In the genomic region with DNA sequence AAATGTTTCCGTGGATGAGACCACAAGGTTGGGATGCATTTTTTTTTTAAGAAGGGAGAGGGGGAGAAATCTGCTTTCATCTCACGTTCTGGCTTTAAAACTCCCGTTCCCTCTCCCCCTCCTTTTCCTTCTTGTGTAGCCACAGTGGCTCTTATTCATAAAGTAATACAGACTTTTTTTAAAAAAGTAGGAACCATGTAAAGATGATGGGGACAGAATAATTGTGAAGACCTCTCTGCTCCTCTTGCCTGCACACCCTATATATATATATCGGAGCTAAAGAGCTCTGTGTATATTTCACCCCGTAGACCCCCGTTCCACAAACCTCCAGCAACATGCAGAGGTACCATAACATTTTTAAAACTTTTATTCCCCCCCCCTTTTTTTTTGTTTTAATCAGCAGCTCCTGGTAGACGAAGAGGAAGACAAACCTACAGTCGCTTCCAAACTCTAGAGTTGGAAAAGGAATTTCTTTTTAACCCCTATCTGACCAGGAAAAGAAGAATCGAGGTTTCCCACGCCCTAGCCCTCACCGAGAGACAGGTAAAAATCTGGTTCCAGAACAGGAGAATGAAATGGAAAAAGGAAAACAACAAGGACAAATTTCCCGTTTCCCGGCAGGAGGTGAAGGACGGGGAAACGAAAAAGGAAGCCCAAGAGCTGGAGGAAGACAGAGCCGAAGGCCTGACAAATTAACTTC, we compare ENCODE assay signal across 8 cellular contexts. TPM values are rescaled to one million over a fixed set of nuclear protein-coding genes. Genes with fewer than 3 reads are reported as not detected.
DNase-seq lines count a peak whose midpoint lies in the region; ATAC-seq and TF ChIP-seq lines count a peak whose summit lies in the region.
"Had no signal": no experiment of that assay in that cellular context is flagged by ENCODE, and none has a peak within 500 bp of the region (broad histone marks: within the 10 kb centered on the region; RNA-seq: fewer than 3 reads in every experiment).

No MANE protein-coding gene starts in this region.

- H3F3A ChIP-seq in GM23338 (replicated peaks; ENCODE audit: low read depth) (peaks cover 65% of the 10 kb centered on the region), smooth muscle cell (ENCODE audit: low read depth) (no peaks in the 10 kb centered on the region)

- H3K27me3 ChIP-seq in GM23338 (ENCODE audit: insufficient read depth) (peaks cover 100% of the 10 kb centered on the region), smooth muscle cell (ENCODE audit: low read depth) (peaks cover 98% of the 10 kb centered on the region)

- TF ChIP-seq CTCF in GM23338 (conservative IDR thresholded peaks at IDR 0.05; ENCODE audit: low read depth in 2 of 2), result no peak
- no peak for TF ChIP-seq CTCF in glutamatergic neuron (IDR thresholded peaks at IDR 0.05; ENCODE audit: partially characterized antibody, unreplicated experiment)
- TF ChIP-seq CTCF in smooth muscle cell (IDR thresholded peaks at IDR 0.05; ENCODE audit: borderline replicate concordance, insufficient read depth, poor library complexity, severe bottlenecking), result no peak

- H3K27ac ChIP-seq in GM23338 (ENCODE audit: low read depth), result no peak overlapping the region
- H3K27ac ChIP-seq in smooth muscle cell (ENCODE audit: low read depth), result no peak overlapping the region

- DNase-seq in GM23338 (ENCODE audit: low spot score) (no peak), T-cell (no peak), glutamatergic neuron (no peak), smooth muscle cell (lab: John Stamatoyannopoulos, UW; ENCODE audit: unreplicated experiment) (no peak), globus pallidus (ENCODE audit: low spot score) (no peak), NCI-H1105 (lab: John Stamatoyannopoulos, UW) (no peak)
- DNase-seq: NCI-H510A treated with DMSO at 0.1 percent for 48 hours had no signal

- ATAC-seq in GM23338 (no peak), T-cell (replicated peaks in 1 of 4) (no peak), HG02970 (IDR thresholded peaks at IDR 0.05; ENCODE audit: low FRiP score, unreplicated experiment) (no peak)

- H3K4me1 Mint-ChIP-seq in GM23338, result peaks cover 33% of the 10 kb centered on the region
- H3K4me1 Mint-ChIP-seq in T-cell, result peaks cover 29 to 53% (median 45%) of the 10 kb centered on the region in 3 donors
- peaks cover 7% of the 10 kb centered on the region for H3K4me1 Mint-ChIP-seq in glutamatergic neuron (ENCODE audit: low read depth, unreplicated experiment)

- H3K36me3 ChIP-seq in GM23338 (ENCODE audit: insufficient read depth) (no peaks in the 10 kb centered on the region), smooth muscle cell (ENCODE audit: low read depth) (no peaks in the 10 kb centered on the region)

- peak overlapping the region; percentile 59; the same call in 1 of the 3 replicates for H3K4me3 Mint-ChIP-seq in GM23338
- peak overlapping the region; percentile 58 to 77 (median 66) for H3K4me3 Mint-ChIP-seq in T-cell
- H3K4me3 Mint-ChIP-seq in glutamatergic neuron (ENCODE audit: unreplicated experiment), result peak overlapping the region; percentile 82

- H3K4me1 ChIP-seq in GM23338 (ENCODE audit: insufficient read depth), result peaks cover 35% of the 10 kb centered on the region
- H3K4me1 ChIP-seq in smooth muscle cell (ENCODE audit: low read depth), result peaks cover 7% of the 10 kb centered on the region

- peaks cover 96% of the 10 kb centered on the region for H3K27me3 Mint-ChIP-seq in GM23338 (ENCODE audit: insufficient read depth, low read depth, poor library complexity)
- H3K27me3 Mint-ChIP-seq in T-cell, result peaks cover 81 to 85% of the 10 kb centered on the region in 2 donors
- peaks cover 58% of the 10 kb centered on the region for H3K27me3 Mint-ChIP-seq in glutamatergic neuron (ENCODE audit: unreplicated experiment)

- peaks cover 5% of the 10 kb centered on the region; the same call in 1 of the 3 replicates for H3K9me3 Mint-ChIP-seq in GM23338
- no peaks in the 10 kb centered on the region for H3K9me3 Mint-ChIP-seq in T-cell
- H3K9me3 Mint-ChIP-seq in glutamatergic neuron (ENCODE audit: unreplicated experiment), result peaks cover 25% of the 10 kb centered on the region

- H3K9me2 ChIP-seq in GM23338 (ENCODE audit: insufficient read depth), result no peaks in the 10 kb centered on the region

- 29% methylated on average over 16 of the region's 16 CpGs for WGBS in smooth muscle cell (ENCODE audit: low lambda C conversion rate)

- H3K79me2 ChIP-seq in GM23338 (replicated peaks; ENCODE audit: insufficient read depth), result no peaks in the 10 kb centered on the region
- H3K79me2 ChIP-seq in smooth muscle cell (ENCODE audit: low read depth), result no peaks in the 10 kb centered on the region

- H3K4me3 ChIP-seq in GM23338 (peak overlapping the region; percentile 47; the same call in 1 of the 2 replicates), smooth muscle cell (peak overlapping the region; percentile 54)

- H3K27ac Mint-ChIP-seq in GM23338 (no peak overlapping the region), T-cell (peak overlapping the region in 1 of 2 donors; percentile 71), glutamatergic neuron (ENCODE audit: unreplicated experiment) (no peak overlapping the region)

- no peaks in the 10 kb centered on the region; the same call in 2 of the 3 replicates for H3K36me3 Mint-ChIP-seq in GM23338 (ENCODE audit: low read depth)
- H3K36me3 Mint-ChIP-seq in T-cell, result no peaks in the 10 kb centered on the region
- H3K36me3 Mint-ChIP-seq in glutamatergic neuron (ENCODE audit: unreplicated experiment), result no peaks in the 10 kb centered on the region

- H3K9me3 ChIP-seq in smooth muscle cell (replicated peaks; ENCODE audit: low read depth), result no peaks in the 10 kb centered on the region

- H3K4me2 ChIP-seq in GM23338 (peak overlapping the region; percentile 67; the same call in 1 of the 2 replicates), smooth muscle cell (peak overlapping the region; percentile 87)

- H2AFZ ChIP-seq in GM23338 (no peak overlapping the region), smooth muscle cell (ENCODE audit: low read depth) (no peak overlapping the region)

- no peak overlapping the region for H3K9ac ChIP-seq in smooth muscle cell (ENCODE audit: low read depth)

- H4K20me1 ChIP-seq in GM23338 (replicated peaks; ENCODE audit: insufficient read depth) (peaks cover 57% of the 10 kb centered on the region), smooth muscle cell (ENCODE audit: low read depth) (no peaks in the 10 kb centered on the region)

- CTCF ChIA-PET in T-cell (lab: Charles Lee), result interaction anchor here (0.5 to 2.2 kb wide), 13 partner anchors 10 to 1249 kb away, joined by 3 to 6 read pairs (median 4); no protein-coding TSS in a partner anchor

- POLR2A ChIA-PET in T-cell (lab: Charles Lee), result interaction anchor here in 1 of 2 donors (0.8 kb wide), 1 partner anchor 37 kb away, joined by 3 read pairs; no protein-coding TSS in a partner anchor

TF ChIP-seq in GM23338, 12 proteins besides CTCF, POLR2A, EP300 and RAD21:
- TF ChIP-seq EZH2 (IDR thresholded peaks at IDR 0.05; ENCODE audit: low read depth, unreplicated experiment), result peak; percentile 73
- TF ChIP-seq JUNB (IDR thresholded peaks at IDR 0.05; ENCODE audit: unreplicated experiment), result no peak
TF ChIP-seq in GM23338: peak in this region for 1.

RNA-seq across cellular contexts. Expression of a gene that starts 1.6 kb away (rescaled TPM):
- not detected in 2 replicates for total RNA-seq in GM23338 (2014; rRNA removed; shearing (Covaris generic))
- polyA plus RNA-seq in GM23338 (2016; fragmentation: Nextera tagmentation; extraction: Ambion mirVana) (not detected in 2 replicates), smooth muscle cell (not detected in 2 replicates)
- total RNA-seq in T-cell (not detected), glutamatergic neuron (ENCODE audit: unreplicated experiment) (0.27 TPM), smooth muscle cell (0.13 and 2.0 TPM in 2 replicates)

RNA-seq across cellular contexts. Expression of a gene that starts 8.5 kb away (rescaled TPM):
- not detected in 2 replicates for total RNA-seq in GM23338 (2014; rRNA removed; shearing (Covaris generic))
- polyA plus RNA-seq in GM23338 (2016; fragmentation: Nextera tagmentation; extraction: Ambion mirVana) (not detected in 2 replicates), smooth muscle cell (1.4 and 2.2 TPM in 2 replicates)
- total RNA-seq in T-cell (under 1 TPM in 2 of 5 donors, not detected in 3; 0.13 to 0.15 TPM), glutamatergic neuron (ENCODE audit: unreplicated experiment) (0.44 TPM), smooth muscle cell (0.45 and 0.49 TPM in 2 replicates)

RNA-seq across cellular contexts. Expression of a gene that starts 14.5 kb away (rescaled TPM):
- not detected in 2 replicates for total RNA-seq in GM23338 (2014; rRNA removed; shearing (Covaris generic))
- polyA plus RNA-seq in GM23338 (2016; fragmentation: Nextera tagmentation; extraction: Ambion mirVana) (not detected in 2 replicates), smooth muscle cell (10.6 and 11.4 TPM in 2 replicates)
- total RNA-seq in T-cell (not detected), glutamatergic neuron (ENCODE audit: unreplicated experiment) (not detected), smooth muscle cell (6.7 and 9.9 TPM in 2 replicates)

RNA-seq across cellular contexts. Expression of a gene that starts 20.3 kb away (rescaled TPM):
- total RNA-seq in GM23338 (2014; rRNA removed; shearing (Covaris generic)), result not detected in 2 replicates
- polyA plus RNA-seq in GM23338 (2016; fragmentation: Nextera tagmentation; extraction: Ambion mirVana) (not detected in 2 replicates), smooth muscle cell (not detected in 2 replicates)
- total RNA-seq in T-cell (not detected), glutamatergic neuron (ENCODE audit: unreplicated experiment) (not detected), smooth muscle cell (0.09 TPM in 1 of 2 replicates, not detected in the other)

RNA-seq across cellular contexts. Expression of a gene that starts 24.0 kb away (rescaled TPM):
- total RNA-seq in GM23338 (2014; rRNA removed; shearing (Covaris generic)), result not detected in 2 replicates
- polyA plus RNA-seq in GM23338 (2016; fragmentation: Nextera tagmentation; extraction: Ambion mirVana), result not detected in 2 replicates
- total RNA-seq in T-cell, result not detected
- not detected for total RNA-seq in glutamatergic neuron (ENCODE audit: unreplicated experiment)
- 4.4 and 9.8 TPM in 2 replicates for total RNA-seq in smooth muscle cell
- 7.9 and 9.0 TPM in 2 replicates for polyA plus RNA-seq in smooth muscle cell
